12 cellular contexts compared by ENCODE assay signal in genomic region chr6:113755449-113756289, GRCh38.
DNase-seq lines count a peak whose midpoint lies in the region; ATAC-seq, FAIRE-seq and TF ChIP-seq lines count a peak whose summit lies in the region.
"Had no signal": no experiment of that assay in that cellular context is flagged by ENCODE, and none has a peak within 500 bp of the region (broad histone marks: within the 10 kb centered on the region; RNA-seq: fewer than 3 reads in every experiment).

No MANE protein-coding gene starts in this region.

- no peaks in the 10 kb centered on the region for H3K4me1 Mint-ChIP-seq in immature natural killer cell
- H3K4me1 Mint-ChIP-seq: activated naive CD8-positive, alpha-beta T cell treated with anti-CD3 and anti-CD28 coated beads, Interleukin-2, amount 10 ng/mL, durations not matched to agents 7 days and 5 days had no signal

- H3K4me3 ChIP-seq in osteoblast (ENCODE audit: insufficient read depth, low read length) (no peak overlapping the region), PC-3 (ENCODE audit: low read length) (no peak overlapping the region)

- intact Hi-C loops in PC-3 (cut with micrococcal nuclease) = no loop called here

- no peak for TF ChIP-seq POLR2A in H54 (IDR thresholded peaks at IDR 0.05; ENCODE audit: low read depth, low read length)

- H3K4me1 ChIP-seq in osteoblast (ENCODE audit: insufficient read depth, low read length) = peaks cover 4% of the 10 kb centered on the region
- peaks cover 4% of the 10 kb centered on the region; the same call in 1 of the 2 replicates for H3K4me1 ChIP-seq in PC-3 (ENCODE audit: insufficient read depth, low read length)

- ATAC-seq in GM18867 (IDR thresholded peaks at IDR 0.05; ENCODE audit: unreplicated experiment) (peak; percentile 74), GM21619 (IDR thresholded peaks at IDR 0.05; ENCODE audit: unreplicated experiment) (peak; percentile 82), HG03196 (IDR thresholded peaks at IDR 0.05; ENCODE audit: unreplicated experiment) (peak; percentile 87), PC-3 (no peak)
- ATAC-seq: effector memory CD8-positive, alpha-beta T cell had no signal

- peak overlapping the region; percentile 18 for H2AFZ ChIP-seq in osteoblast (ENCODE audit: low read length)
- no peak overlapping the region for H2AFZ ChIP-seq in PC-3 (ENCODE audit: low read length)

- TF ChIP-seq CTCF in osteoblast (IDR thresholded peaks at IDR 0.05; ENCODE audit: extremely low read depth, low read depth, low read length) = no peak
- no peak for TF ChIP-seq CTCF in PC-3 (conservative IDR thresholded peaks at IDR 0.05; ENCODE audit: low read depth, low read length)

- H3K27ac ChIP-seq in osteoblast (ENCODE audit: low read depth, low read length) = no peak overlapping the region
- H3K27ac ChIP-seq in PC-3 (ENCODE audit: low read length) = no peak overlapping the region

- peaks cover 0 to 1% (median 0%) of the 10 kb centered on the region in 3 donors for H3K27me3 Mint-ChIP-seq in immature natural killer cell (ENCODE audit: low read depth in 3 of 3)
- H3K27me3 Mint-ChIP-seq: activated naive CD8-positive, alpha-beta T cell treated with anti-CD3 and anti-CD28 coated beads, Interleukin-2, amount 10 ng/mL, durations not matched to agents 7 days and 5 days; effector memory CD8-positive, alpha-beta T cell had no signal

- no peak for FAIRE-seq in H54 (lab: Jason Lieb, UNC)
- FAIRE-seq: G401.6 had no signal

- no TSS peak for BruUV-seq in PC-3 (replicated peaks; lab: Mats Ljungman, UMichigan)

- peaks cover 0 to 7% (median 0%) of the 10 kb centered on the region in 6 donors for H3K9me3 Mint-ChIP-seq in immature natural killer cell
- H3K9me3 Mint-ChIP-seq: activated naive CD8-positive, alpha-beta T cell treated with anti-CD3 and anti-CD28 coated beads, Interleukin-2, amount 10 ng/mL, durations not matched to agents 7 days and 5 days; effector memory CD8-positive, alpha-beta T cell had no signal

- H3K9ac ChIP-seq in PC-3 (ENCODE audit: low read length) = no peak overlapping the region

- no peaks in the 10 kb centered on the region for H4K20me1 ChIP-seq in osteoblast (ENCODE audit: insufficient read depth, low read length)
- no peaks in the 10 kb centered on the region for H4K20me1 ChIP-seq in PC-3 (ENCODE audit: low read length)

- H3F3A ChIP-seq in PC-3 (ENCODE audit: low read length, unreplicated experiment) = no peaks in the 10 kb centered on the region

- no peaks in the 10 kb centered on the region for H3K27me3 ChIP-seq in osteoblast (ENCODE audit: insufficient read depth, low read length)
- H3K27me3 ChIP-seq in PC-3 (ENCODE audit: low read length) = no peaks in the 10 kb centered on the region

- H3K9me3 ChIP-seq in osteoblast (ENCODE audit: low read depth, low read length) = no peaks in the 10 kb centered on the region
- no peaks in the 10 kb centered on the region for H3K9me3 ChIP-seq in PC-3 (ENCODE audit: low read length)

- DNase-seq in osteoblast (ENCODE audit: insufficient read length, low spot score, missing footprints) (peak; percentile 52), immature natural killer cell (no peak), PC-3 (no peak), H54 (ENCODE audit: insufficient read length, low spot score) (no peak)
- no peak for DNase-seq in activated effector memory CD4-positive, alpha-beta T cell treated with anti-CD3 and anti-CD28 coated beads, Interleukin-2, amount 50 U/mL, for 16 hours
- DNase-seq: activated naive CD8-positive, alpha-beta T cell treated with anti-CD3 and anti-CD28 coated beads, Interleukin-2, amount 10 ng/mL, durations not matched to agents 7 days and 5 days; effector memory CD8-positive, alpha-beta T cell; IMR-90 had no signal

- H3K36me3 Mint-ChIP-seq in immature natural killer cell = no peaks in the 10 kb centered on the region
- H3K36me3 Mint-ChIP-seq: activated naive CD8-positive, alpha-beta T cell treated with anti-CD3 and anti-CD28 coated beads, Interleukin-2, amount 10 ng/mL, durations not matched to agents 7 days and 5 days had no signal

- H3K36me3 ChIP-seq in osteoblast (ENCODE audit: insufficient read depth, low read length) = no peaks in the 10 kb centered on the region
- H3K36me3 ChIP-seq in PC-3 (ENCODE audit: low read depth, low read length) = no peaks in the 10 kb centered on the region

- CTCF ChIA-PET in PC-3 (lab: Charles Lee) = no interaction called here

- H3K4me2 ChIP-seq in osteoblast (ENCODE audit: insufficient read depth, low read length) = no peak overlapping the region
- H3K4me2 ChIP-seq in PC-3 (ENCODE audit: low read length) = no peak overlapping the region

- no peak overlapping the region for H3K27ac Mint-ChIP-seq in immature natural killer cell
- H3K27ac Mint-ChIP-seq: activated naive CD8-positive, alpha-beta T cell treated with anti-CD3 and anti-CD28 coated beads, Interleukin-2, amount 10 ng/mL, durations not matched to agents 7 days and 5 days; effector memory CD8-positive, alpha-beta T cell had no signal

- no peaks in the 10 kb centered on the region for H3K79me2 ChIP-seq in osteoblast (ENCODE audit: insufficient read depth, low read length)
- no peaks in the 10 kb centered on the region for H3K79me2 ChIP-seq in PC-3 (ENCODE audit: low read length)

- H3K9me2 ChIP-seq in PC-3 (replicated peaks; ENCODE audit: low read length) = no peaks in the 10 kb centered on the region

- no peak overlapping the region for H3K4me3 Mint-ChIP-seq in immature natural killer cell
- H3K4me3 Mint-ChIP-seq: activated naive CD8-positive, alpha-beta T cell treated with anti-CD3 and anti-CD28 coated beads, Interleukin-2, amount 10 ng/mL, durations not matched to agents 7 days and 5 days; effector memory CD8-positive, alpha-beta T cell had no signal

- POLR2A ChIA-PET in PC-3 (lab: Charles Lee; ENCODE audit: unreplicated experiment) = no interaction called here
